In genomic region chr11:83064011-83064410, GRCh38 we compare ENCODE assay signal across 21 cellular contexts. TPM values are rescaled to one million over a fixed set of nuclear protein-coding genes. Genes with fewer than 3 reads are reported as not detected.
DNase-seq lines count a peak whose midpoint lies in the region; ATAC-seq and FAIRE-seq lines count a peak whose summit lies in the region.
"Had no signal": no experiment of that assay in that cellular context is flagged by ENCODE, and none has a peak within 500 bp of the region (broad histone marks: within the 10 kb centered on the region; RNA-seq: fewer than 3 reads in every experiment).

No MANE protein-coding gene starts in this region.

- peaks cover 27% of the 10 kb centered on the region for H3K36me3 Mint-ChIP-seq in activated T-helper 1 cell treated with anti-CD3 and anti-CD28 coated beads, Interleukin-12 subunit alpha, Interleukin-12 subunit beta, Interleukin-2, Interleukin-4 antibody, amounts not matched to agents 30 ng/mL and 10 ng/mL and 1 ng/mL, durations not matched to agents 14 hours and 24 hours and 36 hours (ENCODE audit: low read depth)
- peaks cover 0 to 11% (median 6%) of the 10 kb centered on the region in 3 donors for H3K36me3 Mint-ChIP-seq in naive thymus-derived CD8-positive, alpha-beta T cell

- peak overlapping the region; percentile 52 to 93 (median 84); a peak in 15 of 22 replicates for H3K4me2 ChIP-seq in BLaER1 treated with 17β-estradiol and CSF1 and Interleukin-3, amounts not matched to agents 10 nM and 100 nM

- peaks cover 25% of the 10 kb centered on the region for H3K4me1 Mint-ChIP-seq in activated T-helper 1 cell treated with anti-CD3 and anti-CD28 coated beads, Interleukin-12 subunit alpha, Interleukin-12 subunit beta, Interleukin-2, Interleukin-4 antibody, amounts not matched to agents 30 ng/mL and 10 ng/mL and 1 ng/mL, durations not matched to agents 14 hours and 24 hours and 36 hours (ENCODE audit: low read depth)
- H3K4me1 Mint-ChIP-seq in naive thymus-derived CD8-positive, alpha-beta T cell: peaks cover 25 to 78% (median 59%) of the 10 kb centered on the region in 4 donors

- no peak overlapping the region for H3K4me3 Mint-ChIP-seq in activated T-helper 1 cell treated with anti-CD3 and anti-CD28 coated beads, Interleukin-12 subunit alpha, Interleukin-12 subunit beta, Interleukin-2, Interleukin-4 antibody, amounts not matched to agents 30 ng/mL and 10 ng/mL and 1 ng/mL, durations not matched to agents 14 hours and 24 hours and 36 hours
- H3K4me3 Mint-ChIP-seq in naive thymus-derived CD8-positive, alpha-beta T cell: peak overlapping the region; percentile 45 to 93 (median 88)
- H3K4me3 Mint-ChIP-seq: nephron progenitor cell had no signal

- peaks cover 0 to 12% (median 6%) of the 10 kb centered on the region in 11 experiments; a peak in 9 of 22 replicates for H3K9me3 ChIP-seq in BLaER1 treated with 17β-estradiol and CSF1 and Interleukin-3, amounts not matched to agents 10 nM and 100 nM (replicated peaks in 1 of 11)
- no peaks in the 10 kb centered on the region for H3K9me3 ChIP-seq in effector memory CD4-positive, alpha-beta T cell (ENCODE audit: control insufficient read depth, low read length)
- H3K9me3 ChIP-seq: heart right ventricle, lower lobe of right lung had no signal

- POLR2A ChIA-PET in naive thymus-derived CD8-positive, alpha-beta T cell (lab: Charles Lee): interaction anchor here (0.9 to 3.5 kb wide), 3 partner anchors 10 to 163 kb away, joined by 4 to 48 read pairs (median 8); partner anchors contain the start of genes DDIAS, PRCP and RAB30

- DNase-seq in GM19239 (ENCODE audit: insufficient read length, low spot score) (no peak), frontal cortex (ENCODE audit: low spot score in 2 of 2) (no peak), mucosa of gallbladder (ENCODE audit: low spot score) (no peak)
- DNase-seq in activated T-helper 1 cell treated with anti-CD3 and anti-CD28 coated beads, Interleukin-12 subunit alpha, Interleukin-12 subunit beta, Interleukin-2, Interleukin-4 antibody, amounts not matched to agents 30 ng/mL and 10 ng/mL and 1 ng/mL, durations not matched to agents 14 hours and 24 hours and 36 hours (ENCODE audit: low spot score): no peak
- DNase-seq in naive thymus-derived CD8-positive, alpha-beta T cell: no peak
- DNase-seq in effector memory CD4-positive, alpha-beta T cell: no peak
- DNase-seq: activated CD4-positive, alpha-beta T cell treated with anti-CD3 and anti-CD28 coated beads for 4 hours; Calu3; effector CD4-positive, alpha-beta T cell; heart right ventricle; lower lobe of right lung; NCI-H1048; NCI-H2081; NCI-H524; nephron progenitor cell; OCI-M1; stimulated activated CD4-positive, alpha-beta T cell treated with anti-CD3 and anti-CD28 coated beads, Interleukin-12 subunit alpha, Interleukin-12 subunit beta, amount 100 ng/mL, for 4 hours had no signal

- ATAC-seq in naive thymus-derived CD8-positive, alpha-beta T cell: no peak
- no peak for ATAC-seq in GM18858 (IDR thresholded peaks at IDR 0.05; ENCODE audit: unreplicated experiment)

- no peaks in the 10 kb centered on the region; a peak in 1 of 22 replicates for H4K20me1 ChIP-seq in BLaER1 treated with 17β-estradiol and CSF1 and Interleukin-3, amounts not matched to agents 10 nM and 100 nM

- peaks cover 6% of the 10 kb centered on the region for H3K9me3 Mint-ChIP-seq in activated T-helper 1 cell treated with anti-CD3 and anti-CD28 coated beads, Interleukin-12 subunit alpha, Interleukin-12 subunit beta, Interleukin-2, Interleukin-4 antibody, amounts not matched to agents 30 ng/mL and 10 ng/mL and 1 ng/mL, durations not matched to agents 14 hours and 24 hours and 36 hours
- peaks cover 0 to 4% (median 0%) of the 10 kb centered on the region in 9 donors for H3K9me3 Mint-ChIP-seq in naive thymus-derived CD8-positive, alpha-beta T cell

- H3K4me1 ChIP-seq in BLaER1 treated with 17β-estradiol and CSF1 and Interleukin-3, amounts not matched to agents 10 nM and 100 nM: peaks cover 25 to 52% (median 32%) of the 10 kb centered on the region in 10 experiments
- H3K4me1 ChIP-seq in effector memory CD4-positive, alpha-beta T cell (ENCODE audit: control insufficient read depth, insufficient read depth, low read length, poor library complexity, severe bottlenecking): no peaks in the 10 kb centered on the region

- no peak overlapping the region for H3K4me3 ChIP-seq in BLaER1 treated with 17β-estradiol and CSF1 and Interleukin-3, amounts not matched to agents 10 nM and 100 nM
- H3K4me3 ChIP-seq in effector memory CD4-positive, alpha-beta T cell (ENCODE audit: insufficient read depth, low read depth, low read length, poor library complexity, severe bottlenecking): no peak overlapping the region

- peaks cover 2 to 9% (median 8%) of the 10 kb centered on the region in 11 experiments for H3K27me3 ChIP-seq in BLaER1 treated with 17β-estradiol and CSF1 and Interleukin-3, amounts not matched to agents 10 nM and 100 nM
- no peaks in the 10 kb centered on the region for H3K27me3 ChIP-seq in effector memory CD4-positive, alpha-beta T cell (replicated peaks; ENCODE audit: control insufficient read depth, insufficient read depth, low read length, poor library complexity, severe bottlenecking)
- H3K27me3 ChIP-seq: heart right ventricle had no signal

- peak overlapping the region; percentile 88 for H3K27ac Mint-ChIP-seq in activated T-helper 1 cell treated with anti-CD3 and anti-CD28 coated beads, Interleukin-12 subunit alpha, Interleukin-12 subunit beta, Interleukin-2, Interleukin-4 antibody, amounts not matched to agents 30 ng/mL and 10 ng/mL and 1 ng/mL, durations not matched to agents 14 hours and 24 hours and 36 hours
- peak overlapping the region; percentile 81 to 99 (median 96) for H3K27ac Mint-ChIP-seq in naive thymus-derived CD8-positive, alpha-beta T cell

- FAIRE-seq in GM19239 (lab: Jason Lieb, UNC): peak; percentile 48
- no peak for FAIRE-seq in frontal cortex (lab: Jason Lieb, UNC)
- FAIRE-seq: G401.6, urothelium cell line had no signal

- peak overlapping the region in 5 of 11 experiments; percentile 27 to 74 (median 70); a peak in 5 of 22 replicates for H3K27ac ChIP-seq in BLaER1 treated with 17β-estradiol and CSF1 and Interleukin-3, amounts not matched to agents 10 nM and 100 nM
- H3K27ac ChIP-seq in effector memory CD4-positive, alpha-beta T cell (ENCODE audit: insufficient read depth, low read length, poor library complexity, severe bottlenecking): no peak overlapping the region
- H3K27ac ChIP-seq: lower lobe of right lung had no signal

- H3K9ac ChIP-seq in BLaER1 treated with 17β-estradiol and CSF1 and Interleukin-3, amounts not matched to agents 10 nM and 100 nM: no peak overlapping the region

- H3K36me3 ChIP-seq in BLaER1 treated with 17β-estradiol and CSF1 and Interleukin-3, amounts not matched to agents 10 nM and 100 nM: no peaks in the 10 kb centered on the region; a peak in 1 of 22 replicates
- H3K36me3 ChIP-seq in effector memory CD4-positive, alpha-beta T cell (ENCODE audit: control insufficient read depth, insufficient read depth, low read length): no peaks in the 10 kb centered on the region
- H3K36me3 ChIP-seq: heart right ventricle, lower lobe of right lung had no signal

- no peaks in the 10 kb centered on the region for H3K27me3 Mint-ChIP-seq in activated T-helper 1 cell treated with anti-CD3 and anti-CD28 coated beads, Interleukin-12 subunit alpha, Interleukin-12 subunit beta, Interleukin-2, Interleukin-4 antibody, amounts not matched to agents 30 ng/mL and 10 ng/mL and 1 ng/mL, durations not matched to agents 14 hours and 24 hours and 36 hours (ENCODE audit: insufficient read depth)
- H3K27me3 Mint-ChIP-seq in naive thymus-derived CD8-positive, alpha-beta T cell: no peaks in the 10 kb centered on the region

- intact Hi-C loops in activated T-helper 1 cell treated with anti-CD3 and anti-CD28 coated beads, Interleukin-12 subunit alpha, Interleukin-12 subunit beta, Interleukin-2, Interleukin-4 antibody, amounts not matched to agents 30 ng/mL and 10 ng/mL and 1 ng/mL, durations not matched to agents 14 hours and 24 hours and 36 hours (cut with micrococcal nuclease): no loop called here

RNA-seq across cellular contexts. Expression of gene RAB30, which starts 7.7 kb away (rescaled TPM):
- 15.2 and 16.0 TPM in 2 replicates for total RNA-seq in activated T-helper 1 cell treated with anti-CD3 and anti-CD28 coated beads, Interleukin-12 subunit alpha, Interleukin-12 subunit beta, Interleukin-2, Interleukin-4 antibody, amounts not matched to agents 30 ng/mL and 10 ng/mL and 1 ng/mL, durations not matched to agents 14 hours and 24 hours and 36 hours
- total RNA-seq in naive thymus-derived CD8-positive, alpha-beta T cell: 10 to 100 TPM; 28.1 to 35.5 TPM
- polyA plus RNA-seq in naive thymus-derived CD8-positive, alpha-beta T cell: 10 to 100 TPM; 10.7 to 17.4 (median 12.8) TPM
- 41.2 TPM for total RNA-seq in frontal cortex
- 13.6 TPM for total RNA-seq in mucosa of gallbladder
